In genomic region chr12:108847705-108848104, GRCh38 we compare ENCODE assay signal across 30 cellular contexts. TPM values are rescaled to one million over a fixed set of nuclear protein-coding genes. Genes with fewer than 3 reads are reported as not detected.
DNase-seq lines count a peak whose midpoint lies in the region; ATAC-seq and TF ChIP-seq lines count a peak whose summit lies in the region.
"Had no signal": no experiment of that assay in that cellular context is flagged by ENCODE, and none has a peak within 500 bp of the region (broad histone marks: within the 10 kb centered on the region; RNA-seq: fewer than 3 reads in every experiment).

No MANE protein-coding gene starts in this region.

- no peak overlapping the region for H3K4me3 ChIP-seq in CD4-positive, CD25-positive, alpha-beta regulatory T cell (ENCODE audit: low read depth, low read length)
- H3K4me3 ChIP-seq in psoas muscle, result peak overlapping the region; percentile 2
- H3K4me3 ChIP-seq: BLaER1, prostate gland had no signal

- peaks cover 41% of the 10 kb centered on the region for H3K36me3 ChIP-seq in CD4-positive, CD25-positive, alpha-beta regulatory T cell (ENCODE audit: control insufficient read depth, insufficient read depth, low read length)
- peaks cover 3 to 55% of the 10 kb centered on the region in 2 donors for H3K36me3 ChIP-seq in psoas muscle (ENCODE audit: insufficient read depth in 1 of 2, low read depth in 1 of 2)
- H3K36me3 ChIP-seq: prostate gland had no signal

- 77 to 86% (median 80%) methylated on average over 10 of the region's 10 CpGs for WGBS in psoas muscle, 3 donors

- no peaks in the 10 kb centered on the region for H3K27me3 Mint-ChIP-seq in CD4-positive, CD25-positive, alpha-beta regulatory T cell
- H3K27me3 Mint-ChIP-seq in T-helper 17 cell, result no peaks in the 10 kb centered on the region
- peaks cover 6% of the 10 kb centered on the region for H3K27me3 Mint-ChIP-seq in endothelial cell (ENCODE audit: unreplicated experiment)
- no peaks in the 10 kb centered on the region for H3K27me3 Mint-ChIP-seq in activated T-cell treated with anti-CD3 and anti-CD28 coated beads, Interleukin-2, amount 50 U/mL, for 72 hours (ENCODE audit: low read depth)
- H3K27me3 Mint-ChIP-seq: T-cell had no signal

- no peaks in the 10 kb centered on the region for H3K9me3 Mint-ChIP-seq in CD4-positive, CD25-positive, alpha-beta regulatory T cell
- H3K9me3 Mint-ChIP-seq in endothelial cell (ENCODE audit: unreplicated experiment), result no peaks in the 10 kb centered on the region
- no peaks in the 10 kb centered on the region for H3K9me3 Mint-ChIP-seq in activated T-cell treated with anti-CD3 and anti-CD28 coated beads, Interleukin-2, amount 50 U/mL, for 72 hours
- H3K9me3 Mint-ChIP-seq: neural crest cell, T-cell had no signal

- peak overlapping the region; percentile 12 to 75 (median 29) for H3K27ac Mint-ChIP-seq in CD4-positive, CD25-positive, alpha-beta regulatory T cell
- H3K27ac Mint-ChIP-seq in T-helper 17 cell, result peak overlapping the region; percentile 37
- H3K27ac Mint-ChIP-seq in endothelial cell (ENCODE audit: unreplicated experiment), result peak overlapping the region; percentile 36
- H3K27ac Mint-ChIP-seq in activated T-cell treated with anti-CD3 and anti-CD28 coated beads, Interleukin-2, amount 50 U/mL, for 72 hours, result no peak overlapping the region
- H3K27ac Mint-ChIP-seq: T-cell had no signal

- peaks cover 0 to 7% (median 7%) of the 10 kb centered on the region in 4 donors for H3K4me1 Mint-ChIP-seq in CD4-positive, CD25-positive, alpha-beta regulatory T cell
- H3K4me1 Mint-ChIP-seq in T-helper 17 cell (peaks cover 13% of the 10 kb centered on the region), endothelial cell (ENCODE audit: unreplicated experiment) (peaks cover 33% of the 10 kb centered on the region)
- H3K4me1 Mint-ChIP-seq in activated T-cell treated with anti-CD3 and anti-CD28 coated beads, Interleukin-2, amount 50 U/mL, for 72 hours (ENCODE audit: low read depth), result no peaks in the 10 kb centered on the region

- H3K4me1 ChIP-seq in CD4-positive, CD25-positive, alpha-beta regulatory T cell (ENCODE audit: control insufficient read depth, insufficient read depth, low read length, poor library complexity, severe bottlenecking), result no peaks in the 10 kb centered on the region
- peaks cover 68% of the 10 kb centered on the region for H3K4me1 ChIP-seq in psoas muscle
- H3K4me1 ChIP-seq: prostate gland had no signal

- no peak overlapping the region for H3K27ac ChIP-seq in CD4-positive, CD25-positive, alpha-beta regulatory T cell (ENCODE audit: insufficient read depth, low read length, poor library complexity, severe bottlenecking)
- H3K27ac ChIP-seq in psoas muscle, result peak overlapping the region; percentile 81
- H3K27ac ChIP-seq: BLaER1, KMS-11, prostate gland had no signal

- TF ChIP-seq CTCF in endothelial cell (IDR thresholded peaks at IDR 0.05; ENCODE audit: unreplicated experiment), result no peak
- no peak for TF ChIP-seq CTCF in psoas muscle (IDR thresholded peaks at IDR 0.05)

- no peak for DNase-seq in CD4-positive, CD25-positive, alpha-beta regulatory T cell
- DNase-seq in T-helper 17 cell, result no peak
- no peak for DNase-seq in endothelial cell (ENCODE audit: low spot score)
- no peak for DNase-seq in psoas muscle
- no peak for DNase-seq in NCI-H146 (lab: John Stamatoyannopoulos, UW)
- DNase-seq in NCI-H510A (lab: John Stamatoyannopoulos, UW), result no peak
- no peak for DNase-seq in activated T-cell treated with anti-CD3 and anti-CD28 coated beads, Interleukin-2, amount 50 U/mL, for 72 hours
- DNase-seq: activated CD4-positive, alpha-beta T cell treated with anti-CD3 and anti-CD28 coated beads, Interleukin-2, amount 50 U/mL, for 4 hours; activated naive CD4-positive, alpha-beta T cell treated with anti-CD3 and anti-CD28 coated beads, Interleukin-2, amount 50 U/mL, for 16 hours; aorta; central memory CD4-positive, alpha-beta T cell; COR-L47; DMS53; foreskin fibroblast; mammary epithelial cell; NCI-H1436; NCI-H774; stimulated activated CD4-positive, alpha-beta T cell treated with anti-CD3 and anti-CD28 coated beads, Interleukin-1b, Interleukin-23, amount 100 ng/mL, for 48 hours; T-cell had no signal

- no peak overlapping the region for H3K4me3 Mint-ChIP-seq in CD4-positive, CD25-positive, alpha-beta regulatory T cell
- no peak overlapping the region for H3K4me3 Mint-ChIP-seq in T-helper 17 cell
- H3K4me3 Mint-ChIP-seq in endothelial cell (ENCODE audit: unreplicated experiment), result no peak overlapping the region
- no peak overlapping the region for H3K4me3 Mint-ChIP-seq in activated T-cell treated with anti-CD3 and anti-CD28 coated beads, Interleukin-2, amount 50 U/mL, for 72 hours
- H3K4me3 Mint-ChIP-seq: neural crest cell, T-cell had no signal

- ATAC-seq in CD4-positive, CD25-positive, alpha-beta regulatory T cell (ENCODE audit: low read depth in 2 of 2), result no peak
- ATAC-seq in T-helper 17 cell (no peak), psoas muscle (no peak), HG02588 (IDR thresholded peaks at IDR 0.05; ENCODE audit: unreplicated experiment) (no peak)
- ATAC-seq in activated T-cell treated with anti-CD3 and anti-CD28 coated beads, Interleukin-2, amount 50 U/mL, for 72 hours (replicated peaks in 1 of 2), result no peak
- ATAC-seq: T-cell had no signal

- no peaks in the 10 kb centered on the region for H3K27me3 ChIP-seq in CD4-positive, CD25-positive, alpha-beta regulatory T cell (ENCODE audit: control insufficient read depth, insufficient read depth, low read length)
- H3K27me3 ChIP-seq in psoas muscle (ENCODE audit: insufficient read depth in 3 of 3, low read length in 2 of 3), result no peaks in the 10 kb centered on the region
- H3K27me3 ChIP-seq: BLaER1 had no signal

- H3K9me3 ChIP-seq in CD4-positive, CD25-positive, alpha-beta regulatory T cell (ENCODE audit: control insufficient read depth in 2 of 2, low read length in 2 of 2), result no peaks in the 10 kb centered on the region
- no peaks in the 10 kb centered on the region for H3K9me3 ChIP-seq in T-helper 17 cell (ENCODE audit: control insufficient read depth, low read length, poor library complexity, severe bottlenecking)
- no peaks in the 10 kb centered on the region for H3K9me3 ChIP-seq in psoas muscle
- H3K9me3 ChIP-seq: BLaER1, prostate gland had no signal

- peaks cover 27% of the 10 kb centered on the region for H3K36me3 Mint-ChIP-seq in CD4-positive, CD25-positive, alpha-beta regulatory T cell
- peaks cover 4% of the 10 kb centered on the region for H3K36me3 Mint-ChIP-seq in T-helper 17 cell (ENCODE audit: low read depth)
- peaks cover 65% of the 10 kb centered on the region for H3K36me3 Mint-ChIP-seq in endothelial cell (ENCODE audit: low read depth, unreplicated experiment)
- peaks cover 5 to 9% of the 10 kb centered on the region in 2 donors for H3K36me3 Mint-ChIP-seq in activated T-cell treated with anti-CD3 and anti-CD28 coated beads, Interleukin-2, amount 50 U/mL, for 72 hours (ENCODE audit: insufficient read depth in 2 of 2)

- intact Hi-C loops in psoas muscle (cut with DNase I), result no loop called here

RNA-seq across cellular contexts. Expression of gene SSH1, which starts 9.7 kb away (rescaled TPM):
- total RNA-seq in CD4-positive, CD25-positive, alpha-beta regulatory T cell, result 32.5 TPM
- polyA plus RNA-seq in CD4-positive, CD25-positive, alpha-beta regulatory T cell, result 1 to 10 TPM; 5.7 to 8.2 (median 6.9) TPM
- total RNA-seq in T-helper 17 cell (10 to 100 TPM; 22.3 to 31.2 TPM), endothelial cell (ENCODE audit: unreplicated experiment) (67.5 TPM), psoas muscle (10 to 100 TPM; 24.9 to 68.6 (median 55.9) TPM)
- polyA plus RNA-seq in psoas muscle, result 10 to 100 TPM; 10.0 to 39.8 (median 10.9) TPM
- 10 to 100 TPM; 33.8 to 48.8 TPM for total RNA-seq in activated T-cell treated with anti-CD3 and anti-CD28 coated beads, Interleukin-2, amount 50 U/mL, for 72 hours

RNA-seq across cellular contexts. Expression of gene DAO, which starts 32.2 kb away (rescaled TPM):
- total RNA-seq in CD4-positive, CD25-positive, alpha-beta regulatory T cell, result not detected
- polyA plus RNA-seq in CD4-positive, CD25-positive, alpha-beta regulatory T cell, result not detected
- total RNA-seq in T-helper 17 cell (not detected), endothelial cell (ENCODE audit: unreplicated experiment) (0.41 TPM), psoas muscle (not detected)
- polyA plus RNA-seq in psoas muscle, result not detected
- total RNA-seq in activated T-cell treated with anti-CD3 and anti-CD28 coated beads, Interleukin-2, amount 50 U/mL, for 72 hours, result not detected
- total RNA-seq: aorta, mammary epithelial cell, mucosa of gallbladder, neural crest cell, prostate gland, SK-MEL-5, subcutaneous adipose tissue, T-cell, ureter had no signal
- polyA plus RNA-seq: AG04450, aorta, esophagus, mammary epithelial cell had no signal
